ENCODE assay signal across 29 cellular contexts in the genomic region with DNA sequence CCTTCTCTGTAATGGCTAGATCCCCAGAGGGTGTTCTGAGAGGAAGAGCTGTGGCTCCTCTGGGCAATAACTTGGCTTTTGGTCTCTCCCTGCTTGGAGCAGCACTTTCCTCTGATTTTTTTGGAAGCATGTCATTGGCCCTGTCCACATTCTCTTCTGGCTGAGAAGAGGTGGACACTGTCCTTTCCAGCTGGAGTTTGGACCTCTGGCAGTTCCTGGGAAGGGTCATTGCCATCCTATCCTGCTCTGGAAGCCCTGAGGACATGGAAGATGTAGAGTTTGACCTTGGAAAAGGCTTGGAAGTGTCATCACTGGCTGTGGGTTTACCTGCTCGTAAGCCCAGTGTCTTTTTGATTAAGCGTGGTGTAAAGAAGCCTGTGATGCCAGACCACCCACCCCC.
"Had no signal": no experiment of that assay in that cellular context is flagged by ENCODE, and none has a peak within 500 bp of the region (broad histone marks: within the 10 kb centered on the region; RNA-seq: fewer than 3 reads in every experiment).

No MANE protein-coding gene starts in this region.

- H3K27me3 Mint-ChIP-seq: activated CD4-positive, alpha-beta memory T cell treated with anti-CD3 and anti-CD28 coated beads, Interleukin-2, amount 10 ng/mL, durations not matched to agents 7 days and 5 days; activated CD8-positive, alpha-beta memory T cell treated with anti-CD3 and anti-CD28 coated beads, Interleukin-2, amount 10 ng/mL, durations not matched to agents 7 days and 5 days; activated naive CD8-positive, alpha-beta T cell treated with anti-CD3 and anti-CD28 coated beads for 36 hours had no signal

- H3K4me3 ChIP-seq: Peyer's patch had no signal

- H3K4me1 Mint-ChIP-seq: activated CD4-positive, alpha-beta memory T cell treated with anti-CD3 and anti-CD28 coated beads, Interleukin-2, amount 10 ng/mL, durations not matched to agents 7 days and 5 days; activated CD8-positive, alpha-beta memory T cell treated with anti-CD3 and anti-CD28 coated beads, Interleukin-2, amount 10 ng/mL, durations not matched to agents 7 days and 5 days; activated naive CD8-positive, alpha-beta T cell treated with anti-CD3 and anti-CD28 coated beads for 36 hours had no signal

- H3K4me2 ChIP-seq: KMS-11 had no signal

- H3K4me1 ChIP-seq: Peyer's patch had no signal

- H3K9me3 ChIP-seq: Peyer's patch had no signal

- DNase-seq: activated CD4-positive, alpha-beta memory T cell treated with anti-CD3 and anti-CD28 coated beads, Interleukin-2, amount 10 ng/mL, durations not matched to agents 7 days and 5 days; activated CD4-positive, alpha-beta T cell treated with anti-CD3 and anti-CD28 coated beads for 1 hour; activated CD4-positive, alpha-beta T cell treated with anti-CD3 and anti-CD28 coated beads for 48 hours; activated CD4-positive, CD25-positive, alpha-beta regulatory T cell; activated CD8-positive, alpha-beta memory T cell treated with anti-CD3 and anti-CD28 coated beads for 24 hours; activated CD8-positive, alpha-beta memory T cell treated with anti-CD3 and anti-CD28 coated beads, Interleukin-2, amount 10 ng/mL, durations not matched to agents 7 days and 5 days; activated CD8-positive, alpha-beta memory T cell treated with anti-CD3 and anti-CD28 coated beads, Interleukin-2, amount 50 U/mL, for 48 hours; activated effector memory CD4-positive, alpha-beta T cell treated with Interleukin-2 at 50 U/mL for 16 hours; activated naive CD4-positive, alpha-beta T cell treated with anti-CD3 and anti-CD28 coated beads, Interleukin-2, amount 50 U/mL, for 16 hours; activated naive CD8-positive, alpha-beta T cell treated with anti-CD3 and anti-CD28 coated beads for 36 hours; activated T-cell treated with anti-CD3 and anti-CD28 coated beads, Interleukin-2, amount 50 U/mL, for 48 hours; amniotic stem cell; aorta; brain microvascular endothelial cell; central memory CD4-positive, alpha-beta T cell; NCI-H1105 treated with DMSO at 0.1 percent for 48 hours; NCI-H1436; NCI-H1694; NCI-H1930; NCI-H2081 treated with DMSO at 0.1 percent for 48 hours; NCI-H345; NCI-H524 treated with DMSO at 0.1 percent for 48 hours; PC-3; Peyer's patch; RPMI8226; SW 1271; T1000; WERI-Rb-1 had no signal

- H3K9me3 Mint-ChIP-seq: activated CD4-positive, alpha-beta memory T cell treated with anti-CD3 and anti-CD28 coated beads, Interleukin-2, amount 10 ng/mL, durations not matched to agents 7 days and 5 days; activated naive CD8-positive, alpha-beta T cell treated with anti-CD3 and anti-CD28 coated beads for 36 hours had no signal

- ATAC-seq: activated CD8-positive, alpha-beta memory T cell treated with anti-CD3 and anti-CD28 coated beads, Interleukin-2, amount 10 ng/mL, durations not matched to agents 7 days and 5 days; PC-3 had no signal

- H3K9ac ChIP-seq: KMS-11 had no signal

- H3K27ac ChIP-seq: brain microvascular endothelial cell, KMS-11, Peyer's patch, WERI-Rb-1 had no signal

- H3K27me3 ChIP-seq: brain microvascular endothelial cell, Peyer's patch had no signal

- H3K4me3 Mint-ChIP-seq: activated CD4-positive, alpha-beta memory T cell treated with anti-CD3 and anti-CD28 coated beads, Interleukin-2, amount 10 ng/mL, durations not matched to agents 7 days and 5 days; activated CD8-positive, alpha-beta memory T cell treated with anti-CD3 and anti-CD28 coated beads, Interleukin-2, amount 10 ng/mL, durations not matched to agents 7 days and 5 days; activated naive CD8-positive, alpha-beta T cell treated with anti-CD3 and anti-CD28 coated beads for 36 hours had no signal

- H3K27ac Mint-ChIP-seq: activated CD4-positive, alpha-beta memory T cell treated with anti-CD3 and anti-CD28 coated beads, Interleukin-2, amount 10 ng/mL, durations not matched to agents 7 days and 5 days; activated CD8-positive, alpha-beta memory T cell treated with anti-CD3 and anti-CD28 coated beads, Interleukin-2, amount 10 ng/mL, durations not matched to agents 7 days and 5 days; activated naive CD8-positive, alpha-beta T cell treated with anti-CD3 and anti-CD28 coated beads for 36 hours had no signal
